Comparison of ENCODE assay signal across 1 cellular context in genomic region chr15:82046668-82047492, GRCh38.
A peak's percentile ranks its signal among the peaks of the same experiment; 100 is the strongest.
TF ChIP-seq lines count a peak whose summit lies in the region.

No MANE protein-coding gene starts in this region.

TF ChIP-seq in HepG2, 621 proteins besides CTCF, POLR2A, EP300 and RAD21 (continued from another document and continues in another):
- TF ChIP-seq ZNF83 (CRISPR knock-in tag; IDR thresholded peaks at IDR 0.05; ENCODE audit: borderline replicate concordance) (no peak), SUZ12 (IDR thresholded peaks at IDR 0.05; ENCODE audit: low read depth, low read length) (no peak), CAMTA2 (CRISPR knock-in tag; IDR thresholded peaks at IDR 0.05; ENCODE audit: borderline replicate concordance) (0 out of 2 replicates have a peak, but pooled peaks have one; percentile 31), KLF6 (CRISPR knock-in tag; IDR thresholded peaks at IDR 0.05) (no peak), GFI1 (CRISPR knock-in tag; IDR thresholded peaks at IDR 0.05; ENCODE audit: borderline replicate concordance) (no peak), ZNF263 (CRISPR knock-in tag; IDR thresholded peaks at IDR 0.05) (no peak), ZFP62 (CRISPR knock-in tag; IDR thresholded peaks at IDR 0.05) (no peak), ZFY (CRISPR knock-in tag; IDR thresholded peaks at IDR 0.05) (peak; percentile 71), TFE3 (CRISPR knock-in tag; IDR thresholded peaks at IDR 0.05) (no peak), MYNN (CRISPR knock-in tag; IDR thresholded peaks at IDR 0.05; ENCODE audit: low read depth) (no peak), CBX2 (IDR thresholded peaks at IDR 0.05; ENCODE audit: low read depth, low read length) (no peak), CBX2 (CRISPR knock-in tag; IDR thresholded peaks at IDR 0.05; ENCODE audit: low read depth) (no peak), ZNF713 (CRISPR knock-in tag; IDR thresholded peaks at IDR 0.05) (no peak), ARID2 (CRISPR knock-in tag; IDR thresholded peaks at IDR 0.05; ENCODE audit: borderline replicate concordance) (no peak), TRAFD1 (CRISPR knock-in tag; IDR thresholded peaks at IDR 0.05; ENCODE audit: borderline replicate concordance) (no peak), ZNF883 (CRISPR knock-in tag; IDR thresholded peaks at IDR 0.05; ENCODE audit: not compliant biosample characterization) (no peak), NFYC (CRISPR knock-in tag; IDR thresholded peaks at IDR 0.05) (no peak), ZNF552 (CRISPR knock-in tag; IDR thresholded peaks at IDR 0.05; ENCODE audit: borderline replicate concordance) (no peak), PBX3 (CRISPR knock-in tag; IDR thresholded peaks at IDR 0.05; ENCODE audit: borderline replicate concordance) (no peak), ZNF775 (CRISPR knock-in tag; IDR thresholded peaks at IDR 0.05; ENCODE audit: borderline replicate concordance) (no peak), MED13 (CRISPR knock-in tag; IDR thresholded peaks at IDR 0.05) (no peak), PAWR (CRISPR knock-in tag; IDR thresholded peaks at IDR 0.05; ENCODE audit: borderline replicate concordance) (no peak), ZNF567 (CRISPR knock-in tag; IDR thresholded peaks at IDR 0.05; ENCODE audit: borderline replicate concordance) (0 out of 2 replicates have a peak, but pooled peaks have one; percentile 37), GATAD2A (CRISPR knock-in tag; IDR thresholded peaks at IDR 0.05) (0 out of 2 replicates have a peak, but pooled peaks have one; percentile 20), MXD4 (CRISPR knock-in tag; IDR thresholded peaks at IDR 0.05) (no peak), RBAK (CRISPR knock-in tag; IDR thresholded peaks at IDR 0.05) (no peak), ZBTB1 (CRISPR knock-in tag; IDR thresholded peaks at IDR 0.05; ENCODE audit: borderline replicate concordance) (no peak), RXRA (CRISPR knock-in tag; IDR thresholded peaks at IDR 0.05) (no peak), SAP130 (CRISPR knock-in tag; IDR thresholded peaks at IDR 0.05; ENCODE audit: low read depth) (no peak), ZNF569 (CRISPR knock-in tag; IDR thresholded peaks at IDR 0.05; ENCODE audit: borderline replicate concordance) (no peak), GATA4 (IDR thresholded peaks at IDR 0.05; ENCODE audit: borderline replicate concordance, low read depth) (no peak), POLR2AphosphoS5 (IDR thresholded peaks at IDR 0.05; ENCODE audit: low read depth, low read length) (no peak), TBX2 (CRISPR knock-in tag; IDR thresholded peaks at IDR 0.05; ENCODE audit: borderline replicate concordance) (peak; percentile 4; the same call in 1 of the 2 replicates), ZNF816 (CRISPR knock-in tag; IDR thresholded peaks at IDR 0.05; ENCODE audit: borderline replicate concordance) (no peak), SAFB2 (CRISPR knock-in tag; IDR thresholded peaks at IDR 0.05; ENCODE audit: borderline replicate concordance, low read depth) (no peak), MLLT10 (CRISPR knock-in tag; IDR thresholded peaks at IDR 0.05) (no peak), MAZ (IDR thresholded peaks at IDR 0.05; ENCODE audit: borderline replicate concordance, low read depth, low read length) (peak; percentile 55; the same call in 1 of the 2 replicates), MAZ (CRISPR knock-in tag; IDR thresholded peaks at IDR 0.05; ENCODE audit: low read depth) (peak; percentile 48; the same call in 1 of the 2 replicates), BCL3 (CRISPR knock-in tag; IDR thresholded peaks at IDR 0.05) (0 out of 2 replicates have a peak, but pooled peaks have one; percentile 27)
- TF ChIP-seq, protein P1, sequence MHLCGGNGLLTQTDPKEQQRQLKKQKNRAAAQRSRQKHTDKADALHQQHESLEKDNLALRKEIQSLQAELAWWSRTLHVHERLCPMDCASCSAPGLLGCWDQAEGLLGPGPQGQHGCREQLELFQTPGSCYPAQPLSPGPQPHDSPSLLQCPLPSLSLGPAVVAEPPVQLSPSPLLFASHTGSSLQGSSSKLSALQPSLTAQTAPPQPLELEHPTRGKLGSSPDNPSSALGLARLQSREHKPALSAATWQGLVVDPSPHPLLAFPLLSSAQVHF (CRISPR knock-in tag; IDR thresholded peaks at IDR 0.05) = no peak
- TF ChIP-seq, protein P2, sequence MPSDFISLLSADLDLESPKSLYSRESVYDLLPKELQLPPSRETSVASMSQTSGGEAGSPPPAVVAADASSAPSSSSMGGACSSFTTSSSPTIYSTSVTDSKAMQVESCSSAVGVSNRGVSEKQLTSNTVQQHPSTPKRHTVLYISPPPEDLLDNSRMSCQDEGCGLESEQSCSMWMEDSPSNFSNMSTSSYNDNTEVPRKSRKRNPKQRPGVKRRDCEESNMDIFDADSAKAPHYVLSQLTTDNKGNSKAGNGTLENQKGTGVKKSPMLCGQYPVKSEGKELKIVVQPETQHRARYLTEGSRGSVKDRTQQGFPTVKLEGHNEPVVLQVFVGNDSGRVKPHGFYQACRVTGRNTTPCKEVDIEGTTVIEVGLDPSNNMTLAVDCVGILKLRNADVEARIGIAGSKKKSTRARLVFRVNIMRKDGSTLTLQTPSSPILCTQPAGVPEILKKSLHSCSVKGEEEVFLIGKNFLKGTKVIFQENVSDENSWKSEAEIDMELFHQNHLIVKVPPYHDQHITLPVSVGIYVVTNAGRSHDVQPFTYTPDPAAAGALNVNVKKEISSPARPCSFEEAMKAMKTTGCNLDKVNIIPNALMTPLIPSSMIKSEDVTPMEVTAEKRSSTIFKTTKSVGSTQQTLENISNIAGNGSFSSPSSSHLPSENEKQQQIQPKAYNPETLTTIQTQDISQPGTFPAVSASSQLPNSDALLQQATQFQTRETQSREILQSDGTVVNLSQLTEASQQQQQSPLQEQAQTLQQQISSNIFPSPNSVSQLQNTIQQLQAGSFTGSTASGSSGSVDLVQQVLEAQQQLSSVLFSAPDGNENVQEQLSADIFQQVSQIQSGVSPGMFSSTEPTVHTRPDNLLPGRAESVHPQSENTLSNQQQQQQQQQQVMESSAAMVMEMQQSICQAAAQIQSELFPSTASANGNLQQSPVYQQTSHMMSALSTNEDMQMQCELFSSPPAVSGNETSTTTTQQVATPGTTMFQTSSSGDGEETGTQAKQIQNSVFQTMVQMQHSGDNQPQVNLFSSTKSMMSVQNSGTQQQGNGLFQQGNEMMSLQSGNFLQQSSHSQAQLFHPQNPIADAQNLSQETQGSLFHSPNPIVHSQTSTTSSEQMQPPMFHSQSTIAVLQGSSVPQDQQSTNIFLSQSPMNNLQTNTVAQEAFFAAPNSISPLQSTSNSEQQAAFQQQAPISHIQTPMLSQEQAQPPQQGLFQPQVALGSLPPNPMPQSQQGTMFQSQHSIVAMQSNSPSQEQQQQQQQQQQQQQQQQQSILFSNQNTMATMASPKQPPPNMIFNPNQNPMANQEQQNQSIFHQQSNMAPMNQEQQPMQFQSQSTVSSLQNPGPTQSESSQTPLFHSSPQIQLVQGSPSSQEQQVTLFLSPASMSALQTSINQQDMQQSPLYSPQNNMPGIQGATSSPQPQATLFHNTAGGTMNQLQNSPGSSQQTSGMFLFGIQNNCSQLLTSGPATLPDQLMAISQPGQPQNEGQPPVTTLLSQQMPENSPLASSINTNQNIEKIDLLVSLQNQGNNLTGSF (CRISPR knock-in tag; IDR thresholded peaks at IDR 0.05) = no peak
- TF ChIP-seq, protein P3, sequence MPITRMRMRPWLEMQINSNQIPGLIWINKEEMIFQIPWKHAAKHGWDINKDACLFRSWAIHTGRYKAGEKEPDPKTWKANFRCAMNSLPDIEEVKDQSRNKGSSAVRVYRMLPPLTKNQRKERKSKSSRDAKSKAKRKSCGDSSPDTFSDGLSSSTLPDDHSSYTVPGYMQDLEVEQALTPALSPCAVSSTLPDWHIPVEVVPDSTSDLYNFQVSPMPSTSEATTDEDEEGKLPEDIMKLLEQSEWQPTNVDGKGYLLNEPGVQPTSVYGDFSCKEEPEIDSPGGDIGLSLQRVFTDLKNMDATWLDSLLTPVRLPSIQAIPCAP (CRISPR knock-in tag; IDR thresholded peaks at IDR 0.05; ENCODE audit: low read depth) = no peak
- TF ChIP-seq, protein P4, sequence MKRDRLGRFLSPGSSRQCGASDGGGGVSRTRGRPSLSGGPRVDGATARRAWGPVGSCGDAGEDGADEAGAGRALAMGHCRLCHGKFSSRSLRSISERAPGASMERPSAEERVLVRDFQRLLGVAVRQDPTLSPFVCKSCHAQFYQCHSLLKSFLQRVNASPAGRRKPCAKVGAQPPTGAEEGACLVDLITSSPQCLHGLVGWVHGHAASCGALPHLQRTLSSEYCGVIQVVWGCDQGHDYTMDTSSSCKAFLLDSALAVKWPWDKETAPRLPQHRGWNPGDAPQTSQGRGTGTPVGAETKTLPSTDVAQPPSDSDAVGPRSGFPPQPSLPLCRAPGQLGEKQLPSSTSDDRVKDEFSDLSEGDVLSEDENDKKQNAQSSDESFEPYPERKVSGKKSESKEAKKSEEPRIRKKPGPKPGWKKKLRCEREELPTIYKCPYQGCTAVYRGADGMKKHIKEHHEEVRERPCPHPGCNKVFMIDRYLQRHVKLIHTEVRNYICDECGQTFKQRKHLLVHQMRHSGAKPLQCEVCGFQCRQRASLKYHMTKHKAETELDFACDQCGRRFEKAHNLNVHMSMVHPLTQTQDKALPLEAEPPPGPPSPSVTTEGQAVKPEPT (CRISPR knock-in tag; IDR thresholded peaks at IDR 0.05; ENCODE audit: low read depth) = no peak
- TF ChIP-seq, protein P5, sequence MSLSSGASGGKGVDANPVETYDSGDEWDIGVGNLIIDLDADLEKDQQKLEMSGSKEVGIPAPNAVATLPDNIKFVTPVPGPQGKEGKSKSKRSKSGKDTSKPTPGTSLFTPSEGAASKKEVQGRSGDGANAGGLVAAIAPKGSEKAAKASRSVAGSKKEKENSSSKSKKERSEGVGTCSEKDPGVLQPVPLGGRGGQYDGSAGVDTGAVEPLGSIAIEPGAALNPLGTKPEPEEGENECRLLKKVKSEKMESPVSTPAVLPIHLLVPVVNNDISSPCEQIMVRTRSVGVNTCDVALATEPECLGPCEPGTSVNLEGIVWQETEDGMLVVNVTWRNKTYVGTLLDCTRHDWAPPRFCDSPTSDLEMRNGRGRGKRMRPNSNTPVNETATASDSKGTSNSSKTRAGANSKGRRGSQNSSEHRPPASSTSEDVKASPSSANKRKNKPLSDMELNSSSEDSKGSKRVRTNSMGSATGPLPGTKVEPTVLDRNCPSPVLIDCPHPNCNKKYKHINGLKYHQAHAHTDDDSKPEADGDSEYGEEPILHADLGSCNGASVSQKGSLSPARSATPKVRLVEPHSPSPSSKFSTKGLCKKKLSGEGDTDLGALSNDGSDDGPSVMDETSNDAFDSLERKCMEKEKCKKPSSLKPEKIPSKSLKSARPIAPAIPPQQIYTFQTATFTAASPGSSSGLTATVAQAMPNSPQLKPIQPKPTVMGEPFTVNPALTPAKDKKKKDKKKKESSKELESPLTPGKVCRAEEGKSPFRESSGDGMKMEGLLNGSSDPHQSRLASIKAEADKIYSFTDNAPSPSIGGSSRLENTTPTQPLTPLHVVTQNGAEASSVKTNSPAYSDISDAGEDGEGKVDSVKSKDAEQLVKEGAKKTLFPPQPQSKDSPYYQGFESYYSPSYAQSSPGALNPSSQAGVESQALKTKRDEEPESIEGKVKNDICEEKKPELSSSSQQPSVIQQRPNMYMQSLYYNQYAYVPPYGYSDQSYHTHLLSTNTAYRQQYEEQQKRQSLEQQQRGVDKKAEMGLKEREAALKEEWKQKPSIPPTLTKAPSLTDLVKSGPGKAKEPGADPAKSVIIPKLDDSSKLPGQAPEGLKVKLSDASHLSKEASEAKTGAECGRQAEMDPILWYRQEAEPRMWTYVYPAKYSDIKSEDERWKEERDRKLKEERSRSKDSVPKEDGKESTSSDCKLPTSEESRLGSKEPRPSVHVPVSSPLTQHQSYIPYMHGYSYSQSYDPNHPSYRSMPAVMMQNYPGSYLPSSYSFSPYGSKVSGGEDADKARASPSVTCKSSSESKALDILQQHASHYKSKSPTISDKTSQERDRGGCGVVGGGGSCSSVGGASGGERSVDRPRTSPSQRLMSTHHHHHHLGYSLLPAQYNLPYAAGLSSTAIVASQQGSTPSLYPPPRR (CRISPR knock-in tag; IDR thresholded peaks at IDR 0.05; ENCODE audit: borderline replicate concordance) = no peak
